ENCODE assay signal across 8 cellular contexts in the genomic region with DNA sequence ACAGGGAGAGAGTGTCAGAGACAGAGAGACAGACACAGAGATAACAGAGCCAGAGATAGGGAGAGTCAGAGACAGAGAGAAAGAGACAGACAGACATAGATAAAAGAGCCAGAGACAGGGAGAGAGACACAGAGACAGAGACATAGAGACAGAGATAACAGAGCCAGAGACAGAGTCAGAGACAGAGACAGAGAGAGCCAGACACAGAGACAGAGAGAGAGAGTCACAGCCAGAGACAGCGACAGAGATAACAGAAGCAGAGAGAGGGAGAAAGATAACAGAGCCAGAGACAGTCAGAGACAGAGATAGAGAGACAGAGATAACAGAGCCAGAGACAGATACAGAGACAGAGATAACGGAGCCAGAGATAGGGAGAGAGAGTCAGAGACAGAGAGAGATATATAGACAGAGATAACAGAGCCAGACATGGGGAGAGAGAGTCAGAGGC. TPM values are rescaled to one million over a fixed set of nuclear protein-coding genes. Genes with fewer than 3 reads are reported as not detected.
DNase-seq lines count a peak whose midpoint lies in the region; ATAC-seq and TF ChIP-seq lines count a peak whose summit lies in the region.

No MANE protein-coding gene starts in this region.

- H3K4me3 Mint-ChIP-seq in T-helper 2 cell treated with Interferon-gamma antibody and Interleukin-4, amounts not matched to agents 5 μg/mL and 100 μg/mL, for 36 hours, result peak overlapping the region; percentile 83
- H3K4me3 Mint-ChIP-seq in T-cell, result peak overlapping the region; percentile 74 to 88 (median 74)

- peak overlapping the region; percentile 90 for H3K4me2 ChIP-seq in fibroblast of lung (ENCODE audit: extremely low read depth, insufficient read depth, low read length)

- H3K27me3 ChIP-seq in fibroblast of lung (ENCODE audit: control insufficient read depth, insufficient read depth, low read length), result peaks cover 8% of the 10 kb centered on the region

- no peaks in the 10 kb centered on the region for H3K79me2 ChIP-seq in fibroblast of lung (ENCODE audit: control insufficient read depth, insufficient read depth, low read length)

- no peaks in the 10 kb centered on the region for H4K20me1 ChIP-seq in fibroblast of lung (ENCODE audit: control insufficient read depth, extremely low read depth, insufficient read depth, low read length)

- no peaks in the 10 kb centered on the region for H3K36me3 ChIP-seq in fibroblast of lung (ENCODE audit: control insufficient read depth, insufficient read depth, low read length)

- TF ChIP-seq CTCF in fibroblast of lung (conservative IDR thresholded peaks at IDR 0.05 in 1 of 2, IDR thresholded peaks at IDR 0.05 in 1 of 2; ENCODE audit: low read depth in 1 of 2, low read length in 2 of 2), result no peak

- no peaks in the 10 kb centered on the region for H3K9me3 Mint-ChIP-seq in T-helper 2 cell treated with Interferon-gamma antibody and Interleukin-4, amounts not matched to agents 5 μg/mL and 100 μg/mL, for 36 hours
- no peaks in the 10 kb centered on the region for H3K9me3 Mint-ChIP-seq in T-cell

- peak overlapping the region; percentile 2 for H3K9ac ChIP-seq in fibroblast of lung (ENCODE audit: insufficient read depth, low read length)

- H3K27ac ChIP-seq in fibroblast of lung (ENCODE audit: insufficient read depth, low read length) (peak overlapping the region; percentile 52), skin epidermis (peak overlapping the region in 10 of 21 experiments; percentile 70 to 90 (median 82))

- peak overlapping the region; percentile 45 to 86 (median 67) for H3K4me3 ChIP-seq in fibroblast of lung (replicated peaks in 1 of 4; ENCODE audit: control extremely low read depth in 1 of 4, insufficient read depth in 1 of 4, low read depth in 3 of 4, low read length in 4 of 4)
- H3K4me3 ChIP-seq in skin epidermis, result peak overlapping the region in 4 of 7 experiments; percentile 37 to 75 (median 51)

- ATAC-seq in T-cell (replicated peaks in 1 of 4), result no peak
- no peak for ATAC-seq in HG03135 (IDR thresholded peaks at IDR 0.05; ENCODE audit: unreplicated experiment)
- no peak for ATAC-seq in HG03565 (IDR thresholded peaks at IDR 0.05; ENCODE audit: unreplicated experiment)

- no peaks in the 10 kb centered on the region for H3K36me3 Mint-ChIP-seq in T-helper 2 cell treated with Interferon-gamma antibody and Interleukin-4, amounts not matched to agents 5 μg/mL and 100 μg/mL, for 36 hours (ENCODE audit: low read depth)
- no peaks in the 10 kb centered on the region for H3K36me3 Mint-ChIP-seq in T-cell

- DNase-seq in T-helper 2 cell treated with Interferon-gamma antibody and Interleukin-4, amounts not matched to agents 5 μg/mL and 100 μg/mL, for 36 hours (ENCODE audit: low spot score), result no peak
- DNase-seq in T-helper 2 cell (no peak), T-cell (no peak), fibroblast of lung (ENCODE audit: low read depth in 2 of 2) (no peak)
- DNase-seq in stimulated activated CD4-positive, alpha-beta T cell treated with anti-CD3 and anti-CD28 coated beads, Interleukin-2, amount 100 ng/mL, for 24 hours, result no peak

- H3K27me3 Mint-ChIP-seq in T-helper 2 cell treated with Interferon-gamma antibody and Interleukin-4, amounts not matched to agents 5 μg/mL and 100 μg/mL, for 36 hours (ENCODE audit: low read depth), result peaks cover 41% of the 10 kb centered on the region
- peaks cover 19 to 26% of the 10 kb centered on the region in 2 donors for H3K27me3 Mint-ChIP-seq in T-cell

- peak overlapping the region; percentile 95 for H2AFZ ChIP-seq in fibroblast of lung (ENCODE audit: low read length)

- peak overlapping the region; percentile 13 for H3K27ac Mint-ChIP-seq in T-helper 2 cell treated with Interferon-gamma antibody and Interleukin-4, amounts not matched to agents 5 μg/mL and 100 μg/mL, for 36 hours
- H3K27ac Mint-ChIP-seq in T-cell, result peak overlapping the region; percentile 1 to 9

- H3K4me1 Mint-ChIP-seq in T-helper 2 cell treated with Interferon-gamma antibody and Interleukin-4, amounts not matched to agents 5 μg/mL and 100 μg/mL, for 36 hours (ENCODE audit: low read depth), result peaks cover 28% of the 10 kb centered on the region
- H3K4me1 Mint-ChIP-seq in T-cell, result peaks cover 23 to 46% (median 35%) of the 10 kb centered on the region in 3 donors

- peaks cover 5% of the 10 kb centered on the region for H3K4me1 ChIP-seq in fibroblast of lung (ENCODE audit: control insufficient read depth, extremely low read depth, insufficient read depth, low read length)

- no peaks in the 10 kb centered on the region for H3K9me3 ChIP-seq in fibroblast of lung (ENCODE audit: control insufficient read depth, insufficient read depth, low read depth, low read length)

- POLR2A ChIA-PET in T-cell (lab: Charles Lee), result no interaction called here

- CTCF ChIA-PET in T-cell (lab: Charles Lee), result no interaction called here

RNA-seq across cellular contexts. Expression of a gene that starts 0.9 kb away (rescaled TPM):
- total RNA-seq in T-cell (1 to 10 TPM; 1.3 to 6.0 (median 1.6) TPM), fibroblast of lung (0.26 and 0.66 TPM in 2 replicates)
- polyA plus RNA-seq in fibroblast of lung, result 0.22 and 0.40 TPM in 2 replicates
- 0.37 and 0.54 TPM in 2 replicates for polyA plus RNA-seq in fibroblast of lung (2012)
- polyA minus RNA-seq in fibroblast of lung (ENCODE audit: low replicate concordance), result not detected in 2 replicates

RNA-seq across cellular contexts. Expression of a gene that starts 27.9 kb away (rescaled TPM):
- 1 to 10 TPM; 3.3 to 7.6 (median 5.0) TPM for total RNA-seq in T-cell
- not detected in 2 replicates for total RNA-seq in fibroblast of lung
- not detected in 2 replicates for polyA plus RNA-seq in fibroblast of lung
- not detected in 2 replicates for polyA plus RNA-seq in fibroblast of lung (2012)
- polyA minus RNA-seq in fibroblast of lung (ENCODE audit: low replicate concordance), result not detected in 2 replicates

RNA-seq across cellular contexts. Expression of a gene that starts 48.4 kb away (rescaled TPM):
- total RNA-seq in T-cell (100 to 1,000 TPM; 107 to 140 (median 114) TPM), fibroblast of lung (not detected in 2 replicates)
- polyA plus RNA-seq in fibroblast of lung, result not detected in 2 replicates
- not detected in 2 replicates for polyA plus RNA-seq in fibroblast of lung (2012)
- not detected in 2 replicates for polyA minus RNA-seq in fibroblast of lung (ENCODE audit: low replicate concordance)

Comparison
In these comparisons a context has a peak if more than half of its experiments do, and no peak if none do; other contexts are left out.
1. RNA of a gene that starts 48.4 kb away (total RNA-seq): 107 to 140 TPM in T-cell; not detected in fibroblast of lung; every median in the first group is over 100 times any median in the second.